ENCODE assay signal across 1 cellular context in the genomic region with DNA sequence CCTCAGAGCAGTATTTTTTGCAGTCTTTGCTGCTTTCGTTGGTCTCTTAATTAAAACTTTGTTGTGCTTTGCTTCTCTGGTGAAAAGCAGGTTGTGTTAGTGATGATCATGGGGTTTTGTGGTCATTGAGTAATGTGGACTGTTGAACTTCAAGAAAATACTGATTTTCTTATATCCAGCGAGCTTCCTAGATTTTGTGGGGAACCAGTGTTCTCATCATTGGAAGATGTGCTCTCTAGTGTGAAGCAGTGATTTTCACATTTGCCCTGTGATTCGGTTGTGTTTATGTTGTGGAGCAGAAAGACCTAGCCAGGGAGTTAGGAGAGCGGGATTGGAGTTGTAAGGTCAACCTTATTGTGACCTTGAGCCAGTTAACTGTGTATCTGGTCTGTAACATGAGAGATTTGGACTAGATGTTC.
TF ChIP-seq lines count a peak whose summit lies in the region.

No MANE protein-coding gene starts in this region.

TF ChIP-seq in IMR-90, 13 proteins besides CTCF, POLR2A, EP300 and RAD21:
- no peak for TF ChIP-seq MXI1 (IDR thresholded peaks at IDR 0.05; ENCODE audit: borderline replicate concordance, low read depth, low read length)
- TF ChIP-seq RCOR1 (IDR thresholded peaks at IDR 0.05; ENCODE audit: insufficient replicate concordance, low read length) = no peak
- TF ChIP-seq BHLHE40 (IDR thresholded peaks at IDR 0.05; ENCODE audit: low read depth, low read length) = no peak
- no peak for TF ChIP-seq MAFK (IDR thresholded peaks at IDR 0.05; ENCODE audit: low read depth, low read length)
- no peak for TF ChIP-seq CHD1 (IDR thresholded peaks at IDR 0.05; ENCODE audit: low read depth, low read length)
- TF ChIP-seq NFE2L2 (IDR thresholded peaks at IDR 0.05; ENCODE audit: low read depth, low read length) = no peak
